In the genomic region with DNA sequence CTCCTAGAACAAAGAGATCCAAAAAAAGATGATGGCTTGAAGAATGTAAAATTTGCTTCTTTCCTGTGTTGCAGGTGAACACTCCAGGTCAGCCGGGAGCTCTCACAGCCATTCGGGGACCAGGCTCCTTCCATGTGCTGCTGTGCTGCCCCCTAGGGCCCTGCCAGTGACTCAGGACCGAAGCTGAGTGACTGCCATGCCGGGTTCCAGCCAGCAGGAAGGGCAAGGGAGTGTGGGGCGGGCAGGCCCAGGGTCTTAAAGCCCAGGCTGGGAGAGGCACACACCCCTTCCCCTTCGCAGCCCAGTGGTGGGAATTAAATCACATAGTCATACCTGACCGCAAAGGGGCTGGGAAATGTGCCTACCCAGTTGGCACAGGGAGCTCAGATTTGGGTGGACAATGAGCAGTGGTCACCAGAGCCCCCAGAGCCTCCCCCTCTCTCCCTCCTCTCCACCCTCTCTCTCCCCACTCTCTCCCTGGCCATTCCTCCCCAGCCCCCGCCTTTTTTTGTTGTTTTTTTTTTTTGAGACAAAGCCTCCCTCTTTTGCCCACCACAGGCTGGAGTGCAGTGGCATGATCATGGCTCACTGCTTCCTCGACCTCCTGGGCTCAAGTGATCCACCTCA, we compare ENCODE assay signal across 8 cellular contexts. TPM values are rescaled to one million over a fixed set of nuclear protein-coding genes. Genes with fewer than 3 reads are reported as not detected.
DNase-seq lines count a peak whose midpoint lies in the region; ATAC-seq and TF ChIP-seq lines count a peak whose summit lies in the region.

No MANE protein-coding gene starts in this region.

- peak; percentile 89 for TF ChIP-seq RAD21 in neural cell (conservative IDR thresholded peaks at IDR 0.05)

- TF ChIP-seq CTCF in fibroblast of lung (conservative IDR thresholded peaks at IDR 0.05 in 1 of 2, IDR thresholded peaks at IDR 0.05 in 1 of 2; ENCODE audit: low read depth in 1 of 2, low read length in 2 of 2): peak; percentile 57 to 76
- peak; percentile 96 for TF ChIP-seq CTCF in neural cell (IDR thresholded peaks at IDR 0.05; ENCODE audit: poor library complexity, severe bottlenecking)
- no peak for TF ChIP-seq CTCF in ovary (IDR thresholded peaks at IDR 0.05)

- H3K27ac Mint-ChIP-seq in activated CD4-positive, alpha-beta memory T cell treated with anti-CD3 and anti-CD28 coated beads, Interleukin-2, amount 10 ng/mL, durations not matched to agents 7 days and 5 days: no peak overlapping the region

- H3K4me3 ChIP-seq in fibroblast of lung (replicated peaks in 1 of 4; ENCODE audit: control extremely low read depth in 1 of 4, insufficient read depth in 1 of 4, low read depth in 3 of 4, low read length in 4 of 4): no peak overlapping the region
- no peak overlapping the region for H3K4me3 ChIP-seq in neural cell (ENCODE audit: low read length)
- H3K4me3 ChIP-seq in ovary: no peak overlapping the region

- no peak overlapping the region for H3K27ac ChIP-seq in fibroblast of lung (ENCODE audit: insufficient read depth, low read length)
- H3K27ac ChIP-seq in neural cell (ENCODE audit: low read length): no peak overlapping the region
- H3K27ac ChIP-seq in ovary: no peak overlapping the region

- H3K9me3 Mint-ChIP-seq in activated CD4-positive, alpha-beta memory T cell treated with anti-CD3 and anti-CD28 coated beads, Interleukin-2, amount 10 ng/mL, durations not matched to agents 7 days and 5 days: no peaks in the 10 kb centered on the region

- intact Hi-C loops in ovary (cut with DNase I): loop anchor here (5.0 to 10.0 kb wide), 5 partner anchors 58 to 318 kb away; partner anchors contain the start of genes GPR179 (in 1 of the 4) and SRCIN1 (in 1 of the 4)

- H3K4me1 Mint-ChIP-seq in activated CD4-positive, alpha-beta memory T cell treated with anti-CD3 and anti-CD28 coated beads, Interleukin-2, amount 10 ng/mL, durations not matched to agents 7 days and 5 days: no peaks in the 10 kb centered on the region

- no peaks in the 10 kb centered on the region for H3K36me3 Mint-ChIP-seq in activated CD4-positive, alpha-beta memory T cell treated with anti-CD3 and anti-CD28 coated beads, Interleukin-2, amount 10 ng/mL, durations not matched to agents 7 days and 5 days (ENCODE audit: low read depth)

- no peaks in the 10 kb centered on the region for H3K9me3 ChIP-seq in fibroblast of lung (ENCODE audit: control insufficient read depth, insufficient read depth, low read depth, low read length)
- no peaks in the 10 kb centered on the region for H3K9me3 ChIP-seq in neural cell (ENCODE audit: low read length)
- no peaks in the 10 kb centered on the region for H3K9me3 ChIP-seq in ovary

- POLR2A ChIA-PET in activated CD4-positive, alpha-beta memory T cell treated with anti-CD3 and anti-CD28 coated beads, Interleukin-2, amount 10 ng/mL, durations not matched to agents 7 days and 5 days (lab: Charles Lee): interaction anchor here (0.6 to 0.8 kb wide), 2 partner anchors 105 to 209 kb away, joined by 3 read pairs; no protein-coding TSS in a partner anchor

- no peaks in the 10 kb centered on the region for H4K20me1 ChIP-seq in fibroblast of lung (ENCODE audit: control insufficient read depth, extremely low read depth, insufficient read depth, low read length)
- H4K20me1 ChIP-seq in neural cell (ENCODE audit: insufficient read depth): no peaks in the 10 kb centered on the region

- CTCF ChIA-PET in activated CD4-positive, alpha-beta memory T cell treated with anti-CD3 and anti-CD28 coated beads, Interleukin-2, amount 10 ng/mL, durations not matched to agents 7 days and 5 days (lab: Charles Lee): interaction anchor here (0.7 to 11.6 kb wide), 14 partner anchors 12 to 873 kb away, joined by 3 to 217 read pairs (median 4); no protein-coding TSS in a partner anchor

- no peak overlapping the region for H2AFZ ChIP-seq in fibroblast of lung (ENCODE audit: low read length)
- no peak overlapping the region for H2AFZ ChIP-seq in neural cell (ENCODE audit: low read depth, low read length)

- WGBS in ovary, 3 donors: 29 to 38% (median 33%) methylated on average over 9 of the region's 9 CpGs

- H3K4me1 ChIP-seq in fibroblast of lung (ENCODE audit: control insufficient read depth, extremely low read depth, insufficient read depth, low read length) (no peaks in the 10 kb centered on the region), ovary (ENCODE audit: insufficient read depth) (no peaks in the 10 kb centered on the region)

- no peak for TF ChIP-seq POLR2A in ovary (IDR thresholded peaks at IDR 0.05)

- H3K27me3 ChIP-seq in fibroblast of lung (ENCODE audit: control insufficient read depth, insufficient read depth, low read length) (peaks cover 4% of the 10 kb centered on the region), neural cell (ENCODE audit: insufficient read depth, low read depth, low read length) (peaks cover 7% of the 10 kb centered on the region), ovary (no peaks in the 10 kb centered on the region)

- H3K36me3 ChIP-seq in fibroblast of lung (ENCODE audit: control insufficient read depth, insufficient read depth, low read length) (no peaks in the 10 kb centered on the region), neural cell (ENCODE audit: insufficient read depth, low read length) (no peaks in the 10 kb centered on the region), ovary (no peaks in the 10 kb centered on the region)

- H3K4me2 ChIP-seq in fibroblast of lung (ENCODE audit: extremely low read depth, insufficient read depth, low read length) (no peak overlapping the region), neural cell (ENCODE audit: low read length) (no peak overlapping the region)

- no peak overlapping the region for H3K9ac ChIP-seq in fibroblast of lung (ENCODE audit: insufficient read depth, low read length)
- no peak overlapping the region for H3K9ac ChIP-seq in neural cell (ENCODE audit: low read length)

- ATAC-seq in HG02571 (IDR thresholded peaks at IDR 0.05; ENCODE audit: unreplicated experiment): no peak

- H3K9me2 ChIP-seq in neural cell (ENCODE audit: insufficient read depth, low read length): no peaks in the 10 kb centered on the region

- DNase-seq in COLO668 (lab: John Stamatoyannopoulos, UW; ENCODE audit: unreplicated experiment) (peak; percentile 76), HK-2 (ENCODE audit: unreplicated experiment) (peak; percentile 74), NCI-H524 (lab: John Stamatoyannopoulos, UW) (peak; percentile 81 to 91), fibroblast of lung (ENCODE audit: low read depth in 2 of 2) (peak; percentile 38 to 43), ovary (no peak)
- DNase-seq in activated CD4-positive, alpha-beta memory T cell treated with anti-CD3 and anti-CD28 coated beads, Interleukin-2, amount 10 ng/mL, durations not matched to agents 7 days and 5 days: peak; percentile 53

- peaks cover 35% of the 10 kb centered on the region for H3K27me3 Mint-ChIP-seq in activated CD4-positive, alpha-beta memory T cell treated with anti-CD3 and anti-CD28 coated beads, Interleukin-2, amount 10 ng/mL, durations not matched to agents 7 days and 5 days

- no peak overlapping the region for H3K4me3 Mint-ChIP-seq in activated CD4-positive, alpha-beta memory T cell treated with anti-CD3 and anti-CD28 coated beads, Interleukin-2, amount 10 ng/mL, durations not matched to agents 7 days and 5 days

- no peaks in the 10 kb centered on the region for H3F3A ChIP-seq in neural cell (ENCODE audit: insufficient read depth, low read length, poor library complexity, severe bottlenecking)

- no peak for TF ChIP-seq EP300 in neural cell (conservative IDR thresholded peaks at IDR 0.05; ENCODE audit: poor library complexity, severe bottlenecking)
- no peak for TF ChIP-seq EP300 in ovary (IDR thresholded peaks at IDR 0.05)

- H3K79me2 ChIP-seq in fibroblast of lung (ENCODE audit: control insufficient read depth, insufficient read depth, low read length): no peaks in the 10 kb centered on the region
- no peaks in the 10 kb centered on the region for H3K79me2 ChIP-seq in neural cell (replicated peaks; ENCODE audit: insufficient read depth, low read length)

TF ChIP-seq in neural cell, 6 proteins besides CTCF, POLR2A, EP300 and RAD21 (continues in another document):
- TF ChIP-seq MXI1 (conservative IDR thresholded peaks at IDR 0.05; ENCODE audit: poor library complexity, severe bottlenecking) (peak; percentile 43), SMC3 (conservative IDR thresholded peaks at IDR 0.05; ENCODE audit: poor library complexity) (peak; percentile 86), POLR2AphosphoS5 (IDR thresholded peaks at IDR 0.05) (no peak)

RNA-seq across cellular contexts. Expression of gene EPOP, which starts 11.5 kb away (rescaled TPM):
- 10 to 100 TPM; 10.2 to 10.3 TPM for total RNA-seq in activated CD4-positive, alpha-beta memory T cell treated with anti-CD3 and anti-CD28 coated beads, Interleukin-2, amount 10 ng/mL, durations not matched to agents 7 days and 5 days
- total RNA-seq in fibroblast of lung: 0.26 and 0.33 TPM in 2 replicates
- polyA plus RNA-seq in fibroblast of lung: 0.14 and 0.24 TPM in 2 replicates
- 0.44 and 0.48 TPM in 2 replicates for polyA plus RNA-seq in fibroblast of lung (2012)
- polyA minus RNA-seq in fibroblast of lung (ENCODE audit: low replicate concordance): 0.30 and 0.90 TPM in 2 replicates
- 1.1 and 1.5 TPM in 2 replicates for polyA plus RNA-seq in neural cell
- 2.2 and 2.3 TPM in 2 replicates for polyA minus RNA-seq in neural cell
- 1 to 10 TPM in 3 of 7 donors, under 1 TPM in 4; 0.83 to 1.7 (median 0.86) TPM for total RNA-seq in ovary
- under 1 TPM; 0.50 to 0.61 TPM for polyA plus RNA-seq in ovary

RNA-seq across cellular contexts. Expression of gene MLLT6, which starts 41.8 kb away (rescaled TPM):
- 100 to 1,000 TPM; 262 to 265 TPM for total RNA-seq in activated CD4-positive, alpha-beta memory T cell treated with anti-CD3 and anti-CD28 coated beads, Interleukin-2, amount 10 ng/mL, durations not matched to agents 7 days and 5 days
- total RNA-seq in fibroblast of lung (17.7 and 20.0 TPM in 2 replicates), ovary (100 to 1,000 TPM in 5 of 7 donors, 10 to 100 TPM in 2; 73.2 to 278 (median 183) TPM)
- polyA plus RNA-seq in fibroblast of lung (14.3 and 15.4 TPM in 2 replicates), neural cell (19.7 and 26.0 TPM in 2 replicates), ovary (10 to 100 TPM; 52.3 to 99.4 TPM)
- 14.2 and 18.2 TPM in 2 replicates for polyA plus RNA-seq in fibroblast of lung (2012)
- polyA minus RNA-seq in fibroblast of lung (ENCODE audit: low replicate concordance) (17.6 and 34.5 TPM in 2 replicates), neural cell (44.8 and 47.6 TPM in 2 replicates)

RNA-seq across cellular contexts. Expression of gene SRCIN1, which starts 57.5 kb away (rescaled TPM):
- under 1 TPM; 0.05 to 0.20 TPM for total RNA-seq in activated CD4-positive, alpha-beta memory T cell treated with anti-CD3 and anti-CD28 coated beads, Interleukin-2, amount 10 ng/mL, durations not matched to agents 7 days and 5 days
- total RNA-seq in fibroblast of lung (under 0.01 TPM in 1 of 2 replicates, not detected in the other), ovary (1 to 10 TPM in 5 of 7 donors, under 1 TPM in 2; 0.48 to 3.0 (median 1.2) TPM)
- polyA plus RNA-seq in fibroblast of lung (not detected in 2 replicates), neural cell (18.0 and 22.8 TPM in 2 replicates), ovary (under 1 TPM; 0.18 to 0.57 TPM)
- polyA plus RNA-seq in fibroblast of lung (2012): not detected in 2 replicates
- polyA minus RNA-seq in fibroblast of lung (ENCODE audit: low replicate concordance) (not detected in 2 replicates), neural cell (52.8 and 59.2 TPM in 2 replicates)

Comparison
In these comparisons a context has a peak if more than half of its experiments do, and no peak if none do; other contexts are left out.
1. DNase-seq: peak in COLO668 (single experiment), HK-2 (single experiment), NCI-H524 (2 of 2), activated CD4-positive, alpha-beta memory T cell treated with anti-CD3 and anti-CD28 coated beads, Interleukin-2, amount 10 ng/mL, durations not matched to agents 7 days and 5 days (single experiment) and fibroblast of lung (2 of 2); none in ovary (0 of 5).
2. CTCF ChIP-seq: peak in fibroblast of lung (2 of 2) and neural cell (single experiment); none in ovary (0 of 3).